Comparison of ENCODE assay signal across 8 cellular contexts in genomic region chr12:48286665-48287064, GRCh38.
DNase-seq lines count a peak whose midpoint lies in the region; ATAC-seq, FAIRE-seq and TF ChIP-seq lines count a peak whose summit lies in the region.

No MANE protein-coding gene starts in this region.

- H3K4ac ChIP-seq in mesendoderm (ENCODE audit: low read depth, low read length) = no peak overlapping the region

- FAIRE-seq in GM12878 (lab: Jason Lieb, UNC) = peak; percentile 77

- H3K36me3 ChIP-seq in DOHH2 (ENCODE audit: control insufficient read depth, low read length) (no peaks in the 10 kb centered on the region), GM12878 (ENCODE audit: control insufficient read depth in 2 of 2, insufficient read depth in 2 of 2, low read length in 1 of 2) (no peaks in the 10 kb centered on the region), mesendoderm (ENCODE audit: control insufficient read depth, insufficient read depth, low read length) (no peaks in the 10 kb centered on the region)

- TF ChIP-seq EP300 in Ishikawa (IDR thresholded peaks at IDR 0.05; ENCODE audit: borderline replicate concordance) (no peak), GM12878 (IDR thresholded peaks at IDR 0.05; ENCODE audit: borderline replicate concordance in 1 of 2, control insufficient read depth in 1 of 2, low read depth in 2 of 2, low read length in 2 of 2) (no peak)

- H3K4me2 ChIP-seq in DOHH2 (ENCODE audit: low read length) (no peak overlapping the region), GM12878 (ENCODE audit: control insufficient read depth, insufficient read depth) (no peak overlapping the region), mesendoderm (ENCODE audit: low read length) (no peak overlapping the region)

- TF ChIP-seq RAD21 in Ishikawa (IDR thresholded peaks at IDR 0.05; ENCODE audit: low read depth) (peak; percentile 23; the same call in 1 of the 2 replicates), GM12878 (IDR thresholded peaks at IDR 0.05; ENCODE audit: insufficient read depth, low read depth, low read length) (peak; percentile 49)

- H3K27me3 ChIP-seq in DOHH2 (ENCODE audit: control insufficient read depth, low read length) (no peaks in the 10 kb centered on the region), GM12878 (replicated peaks in 1 of 2; ENCODE audit: control insufficient read depth in 2 of 2, insufficient read depth in 2 of 2, low read length in 1 of 2) (no peaks in the 10 kb centered on the region), mesendoderm (ENCODE audit: insufficient read depth, low read length, poor library complexity) (no peaks in the 10 kb centered on the region)

- no peak overlapping the region for H3K56ac ChIP-seq in mesendoderm (ENCODE audit: low read length)

- no peak overlapping the region for H3K4me3 ChIP-seq in DOHH2 (ENCODE audit: low read length)
- no peak overlapping the region for H3K4me3 ChIP-seq in GM12878
- no peak overlapping the region for H3K4me3 ChIP-seq in mesendoderm (ENCODE audit: low read length)

- DNase-seq in GM12878 (ENCODE audit: low read depth, low spot score) (no peak), mesendoderm (peak; percentile 58), NCI-H345 (lab: John Stamatoyannopoulos, UW) (no peak), 8988T (no peak), NCI-H146 (lab: John Stamatoyannopoulos, UW) (no peak)

- BruUV-seq in GM12878 (replicated peaks; lab: Mats Ljungman, UMichigan) = no TSS peak

- peak; percentile 61 for ATAC-seq in GM12878
- ATAC-seq in GM18861 (IDR thresholded peaks at IDR 0.05; ENCODE audit: unreplicated experiment) = no peak

- SMC1A ChIA-PET in GM12878 (lab: Charles Lee; ENCODE audit: uncharacterized antibody, unreplicated experiment) = interaction anchor here (1.0 to 2.4 kb wide), 4 partner anchors 12 to 332 kb away, joined by 3 to 15 read pairs (median 3); no protein-coding TSS in a partner anchor

- H4K20me1 ChIP-seq in DOHH2 (ENCODE audit: control insufficient read depth, insufficient read depth, low read depth, low read length) = no peaks in the 10 kb centered on the region
- no peaks in the 10 kb centered on the region for H4K20me1 ChIP-seq in GM12878 (ENCODE audit: control insufficient read depth, insufficient read depth)

- no peak overlapping the region for H2AFZ ChIP-seq in GM12878 (ENCODE audit: control insufficient read depth, low read depth, low read length)

- H3K79me2 ChIP-seq in DOHH2 (ENCODE audit: control insufficient read depth, low read length) (no peaks in the 10 kb centered on the region), GM12878 (ENCODE audit: control insufficient read depth, insufficient read depth, low read length) (no peaks in the 10 kb centered on the region), mesendoderm (ENCODE audit: control insufficient read depth, insufficient read depth, low read length) (no peaks in the 10 kb centered on the region)

- no peak overlapping the region for H3K9ac ChIP-seq in GM12878 (ENCODE audit: control insufficient read depth, insufficient read depth, low read length)
- H3K9ac ChIP-seq in mesendoderm (ENCODE audit: low read length) = no peak overlapping the region

- H4K8ac ChIP-seq in mesendoderm (ENCODE audit: low read depth, low read length) = no peak overlapping the region

- H3F3A ChIP-seq in DOHH2 (ENCODE audit: control insufficient read depth, insufficient read depth) = no peaks in the 10 kb centered on the region

- intact Hi-C loops in GM12878 (cut with micrococcal nuclease; ENCODE audit: unreplicated experiment) = no loop called here

- 28% methylated on average over 3 of the region's 3 CpGs for WGBS in GM12878 (ENCODE audit: insufficient coverage, insufficient replicate concordance, low lambda C conversion rate, missing lambda C conversion rate)
- WGBS in mesendoderm (ENCODE audit: extremely low coverage, insufficient coverage, low lambda C conversion rate) = no CpG with 5 or more reads among the region's 3 CpGs

- POLR2A ChIA-PET in GM12878 (lab: Charles Lee) = no interaction called here

- no peak overlapping the region for H3K18ac ChIP-seq in mesendoderm (ENCODE audit: low read length)

- no peak overlapping the region for H2AK5ac ChIP-seq in mesendoderm (ENCODE audit: low read length)

- TF ChIP-seq POLR2A in GM12878 (IDR thresholded peaks at IDR 0.05; ENCODE audit: low read depth, low read length) = no peak

- H3K9me3 ChIP-seq in DOHH2 (ENCODE audit: control insufficient read depth, insufficient read depth, low read length) (no peaks in the 10 kb centered on the region), GM12878 (replicated peaks; ENCODE audit: control insufficient read depth, insufficient read depth, low read length) (no peaks in the 10 kb centered on the region)

- H3K27ac ChIP-seq in DOHH2 (ENCODE audit: low read depth, low read length) = no peak overlapping the region
- no peak overlapping the region for H3K27ac ChIP-seq in GM12878 (ENCODE audit: control insufficient read depth, insufficient read depth)
- H3K27ac ChIP-seq in mesendoderm (ENCODE audit: low read depth, low read length) = no peak overlapping the region

- RAD21 ChIA-PET in GM12878 (lab: Charles Lee; ENCODE audit: unreplicated experiment) = interaction anchor here (2.2 kb wide), 1 partner anchor 331 kb away, joined by 12 read pairs; no protein-coding TSS in a partner anchor

- H2BK5ac ChIP-seq in mesendoderm (ENCODE audit: low read length) = no peak overlapping the region

- CTCF ChIA-PET in GM12878 (lab: Yijun Ruan, JAX) = interaction anchor here (0.6 to 2.9 kb wide), 4 partner anchors 25 to 356 kb away, joined by 3 to 37 read pairs (median 3); no protein-coding TSS in a partner anchor

- H3K79me1 ChIP-seq in mesendoderm (ENCODE audit: low read length) = no peaks in the 10 kb centered on the region

- TF ChIP-seq CTCF in DOHH2 (IDR thresholded peaks at IDR 0.05; ENCODE audit: low read depth, low read length, poor library complexity, severe bottlenecking) (peak; percentile 66), GM12878 (IDR thresholded peaks at IDR 0.05 in 2 of 3, conservative IDR thresholded peaks at IDR 0.05 in 1 of 3; ENCODE audit: control insufficient read depth in 2 of 3, extremely low read depth in 1 of 3, insufficient read depth in 1 of 3, low read depth in 3 of 3, low read length in 3 of 3) (peak; percentile 25 to 47 (median 42); a peak in 5 of 6 replicates)

- no peak overlapping the region for H2BK120ac ChIP-seq in mesendoderm (ENCODE audit: low read depth, low read length)

- H2BK15ac ChIP-seq in mesendoderm (replicated peaks; ENCODE audit: low read depth) = no peak overlapping the region

- in situ Hi-C loops in GM12878 (cut with MboI) = no loop called here

- H3K23ac ChIP-seq in mesendoderm (ENCODE audit: low read length) = no peak overlapping the region

- H3K4me1 ChIP-seq in DOHH2 (ENCODE audit: control insufficient read depth, low read length) = peaks cover 7% of the 10 kb centered on the region
- no peaks in the 10 kb centered on the region for H3K4me1 ChIP-seq in GM12878 (ENCODE audit: control insufficient read depth, insufficient read depth, low read length)
- H3K4me1 ChIP-seq in mesendoderm (ENCODE audit: control insufficient read depth, low read depth, low read length) = no peaks in the 10 kb centered on the region

- H3K9me2 ChIP-seq in DOHH2 (replicated peaks; ENCODE audit: control insufficient read depth, low read length) = no peaks in the 10 kb centered on the region

- H4K5ac ChIP-seq in mesendoderm (ENCODE audit: low read length) = no peak overlapping the region

TF ChIP-seq in Ishikawa, 13 proteins besides CTCF, POLR2A, EP300 and RAD21 (continues in another document):
- no peak for TF ChIP-seq YY1 (IDR thresholded peaks at IDR 0.05; ENCODE audit: low read depth)
- no peak for TF ChIP-seq USF1 (IDR thresholded peaks at IDR 0.05)
- TF ChIP-seq NFIC (IDR thresholded peaks at IDR 0.05) = no peak
- no peak for TF ChIP-seq TEAD4 (IDR thresholded peaks at IDR 0.05)
- TF ChIP-seq CREB1 (IDR thresholded peaks at IDR 0.05; ENCODE audit: low read depth) = no peak
- TF ChIP-seq EGR1 (IDR thresholded peaks at IDR 0.05) = no peak
- TF ChIP-seq FOXM1 (IDR thresholded peaks at IDR 0.05; ENCODE audit: borderline replicate concordance, low read depth) = no peak
- no peak for TF ChIP-seq CEBPB (IDR thresholded peaks at IDR 0.05)

TF ChIP-seq in GM12878, 131 proteins besides CTCF, POLR2A, EP300 and RAD21:
- TF ChIP-seq SMC3 (IDR thresholded peaks at IDR 0.05; ENCODE audit: borderline replicate concordance, low read length) = peak; percentile 37; the same call in 1 of the 2 replicates
- TF ChIP-seq NFYA (IDR thresholded peaks at IDR 0.05; ENCODE audit: borderline replicate concordance, low read depth, low read length) = no peak
- TF ChIP-seq SREBF2 (IDR thresholded peaks at IDR 0.05; ENCODE audit: low read length) = no peak
